In the genomic region with DNA sequence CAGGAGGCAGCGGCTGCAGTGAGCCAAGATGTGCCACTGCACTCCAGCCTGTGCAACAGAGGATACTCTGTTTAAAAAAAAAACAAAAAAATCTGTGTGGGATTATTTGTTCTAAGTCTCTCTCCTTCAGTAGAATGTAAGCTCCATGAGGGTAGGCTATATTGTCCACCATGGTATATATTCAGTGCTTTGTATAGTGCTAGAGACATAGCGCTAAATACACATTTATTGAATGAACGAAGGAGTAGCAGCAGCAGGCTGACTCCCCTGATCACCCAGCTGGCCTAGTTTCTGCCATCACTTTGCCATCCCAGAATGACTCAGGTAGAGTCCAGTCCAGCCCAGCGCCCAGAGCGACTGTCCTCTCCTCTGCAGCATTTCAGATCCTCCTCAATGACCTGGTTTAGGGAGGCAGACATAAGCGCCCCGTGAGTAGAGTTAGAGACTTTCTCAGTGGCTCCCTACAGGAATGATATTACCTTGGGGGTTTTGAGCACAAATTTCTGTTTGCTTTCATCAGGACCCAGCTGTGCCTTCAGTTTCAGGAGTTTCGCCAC, we compare ENCODE assay signal across 8 cellular contexts. TPM values are rescaled to one million over a fixed set of nuclear protein-coding genes. Genes with fewer than 3 reads are reported as not detected.
DNase-seq lines count a peak whose midpoint lies in the region; ATAC-seq and TF ChIP-seq lines count a peak whose summit lies in the region.

No MANE protein-coding gene starts in this region.

- peaks cover 0 to 1% (median 0%) of the 10 kb centered on the region in 7 donors for H3K9me3 Mint-ChIP-seq in CD4-positive, CD25-positive, alpha-beta regulatory T cell
- no peaks in the 10 kb centered on the region for H3K9me3 Mint-ChIP-seq in brain

- H3K27ac ChIP-seq in CD4-positive, CD25-positive, alpha-beta regulatory T cell (ENCODE audit: insufficient read depth, low read length, poor library complexity, severe bottlenecking): peak overlapping the region; percentile 87

- H3K4me1 ChIP-seq in CD4-positive, CD25-positive, alpha-beta regulatory T cell (ENCODE audit: control insufficient read depth, insufficient read depth, low read length, poor library complexity, severe bottlenecking): peaks cover 30% of the 10 kb centered on the region
- H3K4me1 ChIP-seq in mucosa of descending colon (ENCODE audit: low read depth): peaks cover 23% of the 10 kb centered on the region

- no peaks in the 10 kb centered on the region for H3K27me3 ChIP-seq in CD4-positive, CD25-positive, alpha-beta regulatory T cell (ENCODE audit: control insufficient read depth, insufficient read depth, low read length)

- H3K27me3 Mint-ChIP-seq in CD4-positive, CD25-positive, alpha-beta regulatory T cell: no peaks in the 10 kb centered on the region
- H3K27me3 Mint-ChIP-seq in brain: peaks cover 17% of the 10 kb centered on the region

- peak overlapping the region in 2 of 3 donors; percentile 97 to 98 for H3K27ac Mint-ChIP-seq in CD4-positive, CD25-positive, alpha-beta regulatory T cell
- peak overlapping the region; percentile 97 to 99 (median 98) for H3K27ac Mint-ChIP-seq in brain

- no peak for DNase-seq in CD4-positive, CD25-positive, alpha-beta regulatory T cell
- DNase-seq in mucosa of descending colon: no peak
- DNase-seq in LoVo (ENCODE audit: low spot score): no peak
- no peak for DNase-seq in NCI-H2029 treated with DMSO at 0.1 percent for 48 hours (lab: John Stamatoyannopoulos, UW)
- DNase-seq in germinal center (ENCODE audit: low spot score): no peak

- TF ChIP-seq CTCF in brain (conservative IDR thresholded peaks at IDR 0.05) (no peak), mucosa of descending colon (IDR thresholded peaks at IDR 0.05) (no peak)

- H3K36me3 ChIP-seq in CD4-positive, CD25-positive, alpha-beta regulatory T cell (ENCODE audit: control insufficient read depth, insufficient read depth, low read length): peaks cover 29% of the 10 kb centered on the region
- H3K36me3 ChIP-seq in mucosa of descending colon (ENCODE audit: low read depth): no peaks in the 10 kb centered on the region

- peak overlapping the region; percentile 92 for H3K4me3 ChIP-seq in CD4-positive, CD25-positive, alpha-beta regulatory T cell (ENCODE audit: low read depth, low read length)
- peak overlapping the region; percentile 50 for H3K4me3 ChIP-seq in mucosa of descending colon

- H3K4me3 Mint-ChIP-seq in CD4-positive, CD25-positive, alpha-beta regulatory T cell: peak overlapping the region; percentile 91 to 99 (median 96)
- peak overlapping the region; percentile 96 to 100 (median 99) for H3K4me3 Mint-ChIP-seq in brain

- ATAC-seq in CD4-positive, CD25-positive, alpha-beta regulatory T cell (ENCODE audit: low read depth in 2 of 2): no peak
- peak; percentile 1 for ATAC-seq in HG03342 (IDR thresholded peaks at IDR 0.05; ENCODE audit: unreplicated experiment)
- ATAC-seq in mucosa of descending colon: peak; percentile 28
- ATAC-seq in HG03135 (IDR thresholded peaks at IDR 0.05; ENCODE audit: unreplicated experiment): no peak

- intact Hi-C loops in mucosa of descending colon (cut with DNase I, micrococcal nuclease): no loop called here

- H3K36me3 Mint-ChIP-seq in CD4-positive, CD25-positive, alpha-beta regulatory T cell: peaks cover 18% of the 10 kb centered on the region
- H3K36me3 Mint-ChIP-seq in brain: peaks cover 38% of the 10 kb centered on the region

- peaks cover 18 to 53% (median 45%) of the 10 kb centered on the region in 4 donors for H3K4me1 Mint-ChIP-seq in CD4-positive, CD25-positive, alpha-beta regulatory T cell
- H3K4me1 Mint-ChIP-seq in brain: peaks cover 65% of the 10 kb centered on the region

- H3K9me3 ChIP-seq in CD4-positive, CD25-positive, alpha-beta regulatory T cell (ENCODE audit: control insufficient read depth in 2 of 2, low read length in 2 of 2): no peaks in the 10 kb centered on the region
- no peaks in the 10 kb centered on the region for H3K9me3 ChIP-seq in mucosa of descending colon

RNA-seq across cellular contexts. Expression of gene HARS1, which starts 0.7 kb away (rescaled TPM):
- total RNA-seq in CD4-positive, CD25-positive, alpha-beta regulatory T cell: 56.5 TPM
- 10 to 100 TPM; 58.0 to 74.4 (median 60.5) TPM for polyA plus RNA-seq in CD4-positive, CD25-positive, alpha-beta regulatory T cell
- polyA plus RNA-seq in brain (ENCODE audit: insufficient read depth, low read depth, low replicate concordance): 83.1 TPM
- 10 to 100 TPM; 44.5 to 58.3 (median 56.4) TPM for total RNA-seq in mucosa of descending colon

RNA-seq across cellular contexts. Expression of gene HARS2, which starts 0.8 kb away (rescaled TPM):
- 29.8 TPM for total RNA-seq in CD4-positive, CD25-positive, alpha-beta regulatory T cell
- 10 to 100 TPM; 20.7 to 24.4 (median 22.2) TPM for polyA plus RNA-seq in CD4-positive, CD25-positive, alpha-beta regulatory T cell
- 15.0 TPM for polyA plus RNA-seq in brain (ENCODE audit: insufficient read depth, low read depth, low replicate concordance)
- 10 to 100 TPM; 28.9 to 43.3 (median 39.6) TPM for total RNA-seq in mucosa of descending colon

RNA-seq across cellular contexts. Expression of gene ZMAT2, which starts 9.8 kb away (rescaled TPM):
- total RNA-seq in CD4-positive, CD25-positive, alpha-beta regulatory T cell: 48.5 TPM
- 10 to 100 TPM; 81.8 to 97.5 (median 90.9) TPM for polyA plus RNA-seq in CD4-positive, CD25-positive, alpha-beta regulatory T cell
- polyA plus RNA-seq in brain (ENCODE audit: insufficient read depth, low read depth, low replicate concordance): 125 TPM
- 10 to 100 TPM; 43.8 to 59.7 (median 45.9) TPM for total RNA-seq in mucosa of descending colon

RNA-seq across cellular contexts. Expression of gene DND1, which starts 17.1 kb away (rescaled TPM):
- 2.1 TPM for total RNA-seq in CD4-positive, CD25-positive, alpha-beta regulatory T cell
- not detected for polyA plus RNA-seq in CD4-positive, CD25-positive, alpha-beta regulatory T cell
- 0.48 TPM for polyA plus RNA-seq in brain (ENCODE audit: insufficient read depth, low read depth, low replicate concordance)
- 1 to 10 TPM in 2 of 3 donors, under 1 TPM in 1; 0.95 to 1.6 (median 1.1) TPM for total RNA-seq in mucosa of descending colon

RNA-seq across cellular contexts. Expression of gene WDR55, which starts 25.8 kb away (rescaled TPM):
- 47.5 TPM for total RNA-seq in CD4-positive, CD25-positive, alpha-beta regulatory T cell
- 10 to 100 TPM; 17.6 to 25.3 (median 19.9) TPM for polyA plus RNA-seq in CD4-positive, CD25-positive, alpha-beta regulatory T cell
- 13.1 TPM for polyA plus RNA-seq in brain (ENCODE audit: insufficient read depth, low read depth, low replicate concordance)
- total RNA-seq in mucosa of descending colon: 10 to 100 TPM; 32.3 to 42.3 (median 42.2) TPM

Comparison
In these comparisons a context has a peak if more than half of its experiments do, and no peak if none do; other contexts are left out.
1. ATAC-seq: peak in HG03342 (single experiment) and mucosa of descending colon (single experiment); none in CD4-positive, CD25-positive, alpha-beta regulatory T cell (0 of 2) and HG03135 (single experiment).